Comparison of ENCODE assay signal across 13 cellular contexts in genomic region chr18:54251606-54252400, GRCh38. TPM values are rescaled to one million over a fixed set of nuclear protein-coding genes. Genes with fewer than 3 reads are reported as not detected.
DNase-seq lines count a peak whose midpoint lies in the region; ATAC-seq and TF ChIP-seq lines count a peak whose summit lies in the region.
"Had no signal": no experiment of that assay in that cellular context is flagged by ENCODE, and none has a peak within 500 bp of the region (broad histone marks: within the 10 kb centered on the region; RNA-seq: fewer than 3 reads in every experiment).

No MANE protein-coding gene starts in this region.

- H3K4me1 Mint-ChIP-seq in activated B cell treated with CpG ODN at 0.5 μM for 24 hours: peaks cover 44% of the 10 kb centered on the region

- H3K4me1 ChIP-seq in left ventricle myocardium inferior (peaks cover 27% of the 10 kb centered on the region), mesodermal cell (ENCODE audit: control insufficient read depth, insufficient read depth, low read length, poor library complexity, severe bottlenecking) (peaks cover 30% of the 10 kb centered on the region), upper lobe of left lung (peaks cover 3 to 18% (median 11%) of the 10 kb centered on the region in 4 donors)

- ATAC-seq in Right ventricle myocardium inferior (no peak), activated B cell treated with CpG ODN at 0.5 μM for 24 hours (ENCODE audit: low read depth) (no peak), upper lobe of left lung (ENCODE audit: low FRiP score in 2 of 2) (no peak), GM18517 (IDR thresholded peaks at IDR 0.05; ENCODE audit: unreplicated experiment) (no peak), HG03571 (IDR thresholded peaks at IDR 0.05; ENCODE audit: unreplicated experiment) (no peak)

- H3K9me3 ChIP-seq in left ventricle myocardium inferior (replicated peaks) (no peaks in the 10 kb centered on the region), mesodermal cell (ENCODE audit: control insufficient read depth, low read length) (no peaks in the 10 kb centered on the region), upper lobe of left lung (no peaks in the 10 kb centered on the region)
- H3K9me3 ChIP-seq: stomach had no signal

- H3K36me3 Mint-ChIP-seq in activated B cell treated with CpG ODN at 0.5 μM for 24 hours (ENCODE audit: low read depth): no peaks in the 10 kb centered on the region

- peak overlapping the region; percentile 88 for H3K27ac Mint-ChIP-seq in activated B cell treated with CpG ODN at 0.5 μM for 24 hours

- POLR2A ChIA-PET in activated B cell treated with CpG ODN at 0.5 μM for 24 hours (lab: Charles Lee): interaction anchor here (0.7 to 6.8 kb wide), 6 partner anchors 10 to 43 kb away, joined by 3 to 58 read pairs (median 8); partner anchors contain the start of genes MBD2 and POLI

- CTCF ChIA-PET in activated B cell treated with CpG ODN at 0.5 μM for 24 hours (lab: Charles Lee): interaction anchor here (0.9 to 1.4 kb wide), 3 partner anchors 18 to 29 kb away, joined by 3 to 5 read pairs (median 4); partner anchors contain the start of gene POLI

- H3K27me3 ChIP-seq in left ventricle myocardium inferior (ENCODE audit: low read depth): no peaks in the 10 kb centered on the region
- no peaks in the 10 kb centered on the region for H3K27me3 ChIP-seq in upper lobe of left lung
- H3K27me3 ChIP-seq: brain microvascular endothelial cell, stomach had no signal

- peak overlapping the region; percentile 68 for H3K4me3 Mint-ChIP-seq in activated B cell treated with CpG ODN at 0.5 μM for 24 hours

- H3K36me3 ChIP-seq in left ventricle myocardium inferior (no peaks in the 10 kb centered on the region), mesodermal cell (ENCODE audit: control insufficient read depth, insufficient read depth, low read length) (no peaks in the 10 kb centered on the region), upper lobe of left lung (no peaks in the 10 kb centered on the region)
- H3K36me3 ChIP-seq: brain microvascular endothelial cell, stomach had no signal

- TF ChIP-seq POLR2A in upper lobe of left lung (IDR thresholded peaks at IDR 0.05): no peak

- intact Hi-C loops in left ventricle myocardium inferior (cut with micrococcal nuclease): no loop called here
- intact Hi-C loops in Right ventricle myocardium inferior (cut with DNase I): no loop called here
- intact Hi-C loops in activated B cell treated with CpG ODN at 0.5 μM for 24 hours (cut with micrococcal nuclease): loop anchor here (1.0 to 2.0 kb wide), 4 partner anchors 8 to 42 kb away; partner anchors contain the start of gene POLI

- H3K4me3 ChIP-seq in left ventricle myocardium inferior (no peak overlapping the region), mesodermal cell (ENCODE audit: extremely low read depth, insufficient read depth, low read length, poor library complexity, severe bottlenecking) (no peak overlapping the region), upper lobe of left lung (no peak overlapping the region)
- H3K4me3 ChIP-seq: stomach had no signal

- H3K27ac ChIP-seq in left ventricle myocardium inferior (replicated peaks) (peak overlapping the region; percentile 61), mesodermal cell (ENCODE audit: low read depth, low read length, severe bottlenecking) (peak overlapping the region; percentile 62), upper lobe of left lung (peak overlapping the region in 3 of 4 donors; percentile 21 to 52 (median 33))
- H3K27ac ChIP-seq: brain microvascular endothelial cell, stomach had no signal

- DNase-seq in left ventricle myocardium inferior (no peak), Right ventricle myocardium inferior (ENCODE audit: missing footprints) (no peak), activated B cell treated with CpG ODN at 0.5 μM for 24 hours (no peak), upper lobe of left lung (no peak)
- DNase-seq in stimulated activated CD4-positive, alpha-beta T cell treated with anti-CD3 and anti-CD28 coated beads, Interleukin-12 subunit alpha, Interleukin-12 subunit beta, amount 100 ng/mL, for 4 hours: no peak
- DNase-seq: ACHN, brain microvascular endothelial cell, NCI-H1048, retina, stomach had no signal

- TF ChIP-seq CTCF in left ventricle myocardium inferior (IDR thresholded peaks at IDR 0.05; ENCODE audit: borderline replicate concordance) (no peak), activated B cell treated with CpG ODN at 0.5 μM for 24 hours (IDR thresholded peaks at IDR 0.05) (no peak), upper lobe of left lung (IDR thresholded peaks at IDR 0.05) (no peak)

- H3K27me3 Mint-ChIP-seq in activated B cell treated with CpG ODN at 0.5 μM for 24 hours: no peaks in the 10 kb centered on the region

- H3K9me3 Mint-ChIP-seq in activated B cell treated with CpG ODN at 0.5 μM for 24 hours: peaks cover 4% of the 10 kb centered on the region

- WGBS in mesodermal cell (ENCODE audit: insufficient coverage in 2 of 2), 2 experiments: 78% methylated on average over 3 of the region's 4 CpGs; no CpG with 5 or more reads in 1 of the 2 experiments
- WGBS in upper lobe of left lung, 2 donors: 41 to 46% methylated on average over 4 of the region's 4 CpGs

- TF ChIP-seq EP300 in upper lobe of left lung (IDR thresholded peaks at IDR 0.05): no peak

RNA-seq across cellular contexts. Expression of gene POLI, which starts 17.5 kb away (rescaled TPM):
- 17.8 TPM for total RNA-seq in left ventricle myocardium inferior
- total RNA-seq in Right ventricle myocardium inferior: 21.0 TPM
- 24.8 and 27.1 TPM in 2 replicates for total RNA-seq in activated B cell treated with CpG ODN at 0.5 μM for 24 hours
- polyA plus RNA-seq in mesodermal cell (2013, experiment 1 of 2): 30.3 TPM
- polyA plus RNA-seq in mesodermal cell (2013, experiment 2 of 2): 33.5 TPM
- total RNA-seq in upper lobe of left lung: 10 to 100 TPM; 10.7 to 66.0 (median 22.4) TPM

RNA-seq across cellular contexts. Expression of gene MBD2, which starts 27.3 kb away (rescaled TPM):
- total RNA-seq in left ventricle myocardium inferior (43.7 TPM), Right ventricle myocardium inferior (45.1 TPM), activated B cell treated with CpG ODN at 0.5 μM for 24 hours (146 and 150 TPM in 2 replicates), upper lobe of left lung (100 to 1,000 TPM in 1 of 6 donors, 10 to 100 TPM in 5; 28.7 to 106 (median 52.8) TPM)
- 31.8 TPM for polyA plus RNA-seq in mesodermal cell (2013, experiment 1 of 2)
- polyA plus RNA-seq in mesodermal cell (2013, experiment 2 of 2): 43.1 TPM
